25 cellular contexts compared by ENCODE assay signal in genomic region chr17:57498443-57498842, GRCh38.
"Had no signal": no experiment of that assay in that cellular context is flagged by ENCODE, and none has a peak within 500 bp of the region (broad histone marks: within the 10 kb centered on the region; RNA-seq: fewer than 3 reads in every experiment).

No MANE protein-coding gene starts in this region.

- H3K27me3 Mint-ChIP-seq: dendritic cell treated with granulocyte-macrophage colony-stimulating factor and Interleukin-4, amounts not matched to agents 40 ng/mL and 50 ng/mL, for 4 days had no signal

- H3K9me3 ChIP-seq: heart right ventricle, mucosa of descending colon, thoracic aorta, upper lobe of left lung had no signal

- H3K4me3 ChIP-seq: heart right ventricle, mucosa of descending colon, smooth muscle cell, thoracic aorta, upper lobe of left lung had no signal

- H3K4me3 Mint-ChIP-seq: activated T-helper 1 cell treated with anti-CD3 and anti-CD28 coated beads, Interleukin-12 subunit alpha, Interleukin-12 subunit beta, Interleukin-2, Interleukin-4 antibody, amounts not matched to agents 30 ng/mL and 10 ng/mL and 1 ng/mL, durations not matched to agents 14 hours and 24 hours and 36 hours; dendritic cell treated with granulocyte-macrophage colony-stimulating factor and Interleukin-4, amounts not matched to agents 40 ng/mL and 50 ng/mL, for 4 days had no signal

- H3K27ac ChIP-seq: brain microvascular endothelial cell, parathyroid adenoma, thoracic aorta, upper lobe of left lung had no signal

- H3K27ac Mint-ChIP-seq: activated T-helper 1 cell treated with anti-CD3 and anti-CD28 coated beads, Interleukin-12 subunit alpha, Interleukin-12 subunit beta, Interleukin-2, Interleukin-4 antibody, amounts not matched to agents 30 ng/mL and 10 ng/mL and 1 ng/mL, durations not matched to agents 14 hours and 24 hours and 36 hours; dendritic cell treated with granulocyte-macrophage colony-stimulating factor and Interleukin-4, amounts not matched to agents 40 ng/mL and 50 ng/mL, for 4 days had no signal

- ATAC-seq: heart right ventricle, left colon, mucosa of descending colon, sciatic nerve had no signal

- H3K36me3 ChIP-seq: brain microvascular endothelial cell, heart right ventricle, thoracic aorta, upper lobe of left lung had no signal

- DNase-seq: activated CD4-positive, alpha-beta T cell treated with anti-CD3 and anti-CD28 coated beads for 1 hour; activated CD4-positive, alpha-beta T cell treated with anti-CD3 and anti-CD28 coated beads, Interleukin-2, amount 50 U/mL, for 4 hours; activated gamma-delta T cell; activated naive CD4-positive, alpha-beta T cell treated with anti-CD3 and anti-CD28 coated beads, Interleukin-2, amount 50 U/mL, for 16 hours; aorta; brain microvascular endothelial cell; caudate nucleus; effector CD8-positive, alpha-beta T cell; erythroblast; foreskin fibroblast; heart right ventricle; left colon; mesendoderm; mucosa of descending colon; nucleus accumbens; stimulated activated CD4-positive, alpha-beta T cell treated with anti-CD3 and anti-CD28 coated beads, Interleukin-2, amount 100 ng/mL, for 48 hours; stimulated activated CD8-positive, alpha-beta memory T cell treated with anti-CD3 and anti-CD28 coated beads, Interleukin-4, amount 100 ng/mL, for 48 hours; stimulated activated naive CD4-positive, alpha-beta T cell treated with Interleukin-2 at 50 U/mL for 16 hours; upper lobe of left lung had no signal

- H3K9ac ChIP-seq: parathyroid adenoma had no signal

- H2AFZ ChIP-seq: parathyroid adenoma had no signal

- H3K4me2 ChIP-seq: smooth muscle cell had no signal

- H3K9me3 Mint-ChIP-seq: activated T-helper 1 cell treated with anti-CD3 and anti-CD28 coated beads, Interleukin-12 subunit alpha, Interleukin-12 subunit beta, Interleukin-2, Interleukin-4 antibody, amounts not matched to agents 30 ng/mL and 10 ng/mL and 1 ng/mL, durations not matched to agents 14 hours and 24 hours and 36 hours; dendritic cell treated with granulocyte-macrophage colony-stimulating factor and Interleukin-4, amounts not matched to agents 40 ng/mL and 50 ng/mL, for 4 days had no signal

- H3K27me3 ChIP-seq: brain microvascular endothelial cell, heart right ventricle, upper lobe of left lung had no signal
